In the genomic region with DNA sequence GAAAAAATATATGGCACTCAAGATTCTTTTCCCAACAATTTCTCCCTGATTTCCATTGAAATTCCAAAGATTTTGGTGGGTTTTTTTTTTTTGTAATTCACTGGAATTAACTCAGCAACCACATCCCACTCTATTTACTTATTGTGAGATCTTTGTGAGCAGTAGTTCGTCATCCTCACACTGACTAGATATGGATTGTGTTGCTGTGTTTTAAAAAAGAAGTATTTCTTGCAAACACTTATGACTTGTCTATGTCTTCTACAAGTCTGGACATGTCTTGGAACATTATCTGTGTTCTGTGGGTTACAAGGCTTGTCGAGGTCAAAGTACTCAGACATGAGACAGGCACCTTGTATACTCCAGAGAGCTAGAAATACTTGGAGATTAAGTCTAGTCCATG, we compare ENCODE assay signal across 15 cellular contexts. TPM values are rescaled to one million over a fixed set of nuclear protein-coding genes. Genes with fewer than 3 reads are reported as not detected.
A peak's percentile ranks its signal among the peaks of the same experiment; 100 is the strongest.
DNase-seq lines count a peak whose midpoint lies in the region; ATAC-seq lines count a peak whose summit lies in the region.
"Had no signal": no experiment of that assay in that cellular context is flagged by ENCODE, and none has a peak within 500 bp of the region (broad histone marks: within the 10 kb centered on the region; RNA-seq: fewer than 3 reads in every experiment).

No MANE protein-coding gene starts in this region.

- no peaks in the 10 kb centered on the region for H3K9me3 ChIP-seq in mesodermal cell (ENCODE audit: control insufficient read depth, low read length)
- H3K9me3 ChIP-seq: body of pancreas, psoas muscle had no signal

- no peaks in the 10 kb centered on the region for H3K36me3 ChIP-seq in mesodermal cell (ENCODE audit: control insufficient read depth, insufficient read depth, low read length)

- H3K4me3 ChIP-seq in mesodermal cell (ENCODE audit: extremely low read depth, insufficient read depth, low read length, poor library complexity, severe bottlenecking), result no peak overlapping the region
- H3K4me3 ChIP-seq: body of pancreas, psoas muscle had no signal

- no CpG with 5 or more reads among the region's 2 CpGs for WGBS in mesodermal cell (ENCODE audit: insufficient coverage in 2 of 2), 2 experiments

- peak overlapping the region; percentile 11 for H3K27ac ChIP-seq in mesodermal cell (ENCODE audit: low read depth, low read length, severe bottlenecking)
- H3K27ac ChIP-seq: body of pancreas, psoas muscle had no signal

- peak; percentile 64 for ATAC-seq in GM18870 (IDR thresholded peaks at IDR 0.05; ENCODE audit: unreplicated experiment)
- ATAC-seq in HG03432 (IDR thresholded peaks at IDR 0.05; ENCODE audit: unreplicated experiment), result peak; percentile 72
- no peak for ATAC-seq in HG03280 (IDR thresholded peaks at IDR 0.05; ENCODE audit: unreplicated experiment)
- ATAC-seq: body of pancreas had no signal

- peaks cover 17% of the 10 kb centered on the region for H3K4me1 ChIP-seq in mesodermal cell (ENCODE audit: control insufficient read depth, insufficient read depth, low read length, poor library complexity, severe bottlenecking)
- H3K4me1 ChIP-seq: body of pancreas, psoas muscle had no signal

- DNase-seq in astrocyte of the hippocampus (ENCODE audit: low read depth, low spot score), result peak; percentile 29
- DNase-seq in GM19238 (ENCODE audit: insufficient read length, low spot score), result no peak
- DNase-seq in medulla oblongata (ENCODE audit: extremely low spot score), result no peak
- DNase-seq: activated T-cell treated with anti-CD3 and anti-CD28 coated beads, Interleukin-2, amount 50 U/mL, for 1 hour; body of pancreas; CD4-positive, alpha-beta memory T cell; HCEC 1CT; MM.1S; NCI-H524; psoas muscle; SHP77 had no signal

RNA-seq across cellular contexts. Expression of gene TENT5A, which starts 7.3 kb away (rescaled TPM):
- polyA plus RNA-seq in mesodermal cell (2013, experiment 1 of 2), result 35.1 TPM
- 28.5 TPM for polyA plus RNA-seq in mesodermal cell (2013, experiment 2 of 2)
